Comparison of ENCODE assay signal across 8 cellular contexts in genomic region chr16:74605746-74606520, GRCh38. TPM values are rescaled to one million over a fixed set of nuclear protein-coding genes. Genes with fewer than 3 reads are reported as not detected.
DNase-seq lines count a peak whose midpoint lies in the region; ATAC-seq lines count a peak whose summit lies in the region.

No MANE protein-coding gene starts in this region.

- peaks cover 56 to 76% (median 73%) of the 10 kb centered on the region in 3 donors for H3K4me1 Mint-ChIP-seq in CD8-positive, alpha-beta memory T cell
- peaks cover 58 to 71% of the 10 kb centered on the region in 2 donors for H3K4me1 Mint-ChIP-seq in immature natural killer cell
- peaks cover 60% of the 10 kb centered on the region for H3K4me1 Mint-ChIP-seq in stimulated activated memory B cell treated with anti-CD40 and anti-IgM and Interleukin-4, amounts not matched to agents 10 μg/mL and 1 μg/mL and 100 μg/mL, for 72 hours

- peaks cover 0 to 12% (median 0%) of the 10 kb centered on the region in 3 donors for H3K36me3 Mint-ChIP-seq in CD8-positive, alpha-beta memory T cell
- H3K36me3 Mint-ChIP-seq in immature natural killer cell, result no peaks in the 10 kb centered on the region
- H3K36me3 Mint-ChIP-seq in stimulated activated memory B cell treated with anti-CD40 and anti-IgM and Interleukin-4, amounts not matched to agents 10 μg/mL and 1 μg/mL and 100 μg/mL, for 72 hours, result no peaks in the 10 kb centered on the region

- H3K9me3 ChIP-seq in CD8-positive, alpha-beta memory T cell (ENCODE audit: low read length), result no peaks in the 10 kb centered on the region
- no peaks in the 10 kb centered on the region for H3K9me3 ChIP-seq in adipocyte (ENCODE audit: control insufficient read depth, low read length)

- H3K36me3 ChIP-seq in CD8-positive, alpha-beta memory T cell (ENCODE audit: insufficient read depth, low read length), result no peaks in the 10 kb centered on the region
- no peaks in the 10 kb centered on the region for H3K36me3 ChIP-seq in adipocyte (ENCODE audit: control insufficient read depth, insufficient read depth, low read length, severe bottlenecking)

- H3K4me3 ChIP-seq in CD8-positive, alpha-beta memory T cell (ENCODE audit: low read length), result peak overlapping the region; percentile 75
- H3K4me3 ChIP-seq in adipocyte (ENCODE audit: low read length), result peak overlapping the region; percentile 86

- H3K9ac ChIP-seq in adipocyte (ENCODE audit: low read length), result peak overlapping the region; percentile 94

- H3K27ac Mint-ChIP-seq in CD8-positive, alpha-beta memory T cell, result peak overlapping the region; percentile 78 to 99 (median 94)
- H3K27ac Mint-ChIP-seq in immature natural killer cell, result peak overlapping the region; percentile 94 to 98 (median 97)
- peak overlapping the region; percentile 96 for H3K27ac Mint-ChIP-seq in stimulated activated memory B cell treated with anti-CD40 and anti-IgM and Interleukin-4, amounts not matched to agents 10 μg/mL and 1 μg/mL and 100 μg/mL, for 72 hours

- H3K4me3 Mint-ChIP-seq in CD8-positive, alpha-beta memory T cell, result peak overlapping the region; percentile 91 to 98 (median 94)
- H3K4me3 Mint-ChIP-seq in immature natural killer cell, result peak overlapping the region; percentile 92 to 99 (median 95)
- peak overlapping the region; percentile 98 for H3K4me3 Mint-ChIP-seq in stimulated activated memory B cell treated with anti-CD40 and anti-IgM and Interleukin-4, amounts not matched to agents 10 μg/mL and 1 μg/mL and 100 μg/mL, for 72 hours

- H3K27me3 ChIP-seq in CD8-positive, alpha-beta memory T cell (ENCODE audit: insufficient read depth, low read length, poor library complexity, severe bottlenecking), result no peaks in the 10 kb centered on the region
- H3K27me3 ChIP-seq in adipocyte (replicated peaks; ENCODE audit: control insufficient read depth, insufficient read depth, low read length), result no peaks in the 10 kb centered on the region

- ATAC-seq in HG02623 (IDR thresholded peaks at IDR 0.05; ENCODE audit: unreplicated experiment), result peak; percentile 5
- no peak for ATAC-seq in stimulated activated memory B cell treated with anti-CD40 and anti-IgM and Interleukin-4, amounts not matched to agents 10 μg/mL and 1 μg/mL and 100 μg/mL, for 72 hours

- POLR2A ChIA-PET in CD8-positive, alpha-beta memory T cell (lab: Charles Lee), result interaction anchor here (0.6 to 3.2 kb wide), 5 partner anchors 60 to 128 kb away, joined by 3 to 19 read pairs (median 4); partner anchors contain the start of gene RFWD3

- CTCF ChIA-PET in CD8-positive, alpha-beta memory T cell (lab: Charles Lee), result interaction anchor here (0.7 to 1.5 kb wide), 4 partner anchors 17 to 99 kb away, joined by 3 to 6 read pairs (median 3); no protein-coding TSS in a partner anchor

- DNase-seq in CD8-positive, alpha-beta memory T cell, result peak in 1 of 5 donors; percentile 20
- peak; percentile 59 for DNase-seq in adipocyte (ENCODE audit: low read depth)
- DNase-seq in immature natural killer cell, result peak in 1 of 3 donors; percentile 14
- DNase-seq in NCI-H345 treated with DMSO at 0.1 percent for 48 hours (lab: John Stamatoyannopoulos, UW; ENCODE audit: unreplicated experiment), result no peak
- DNase-seq in HuH-7.5 (ENCODE audit: low spot score), result no peak
- DNase-seq in activated CD4-positive, alpha-beta T cell treated with anti-CD3 and anti-CD28 coated beads, Interleukin-2, amount 50 U/mL, for 4 hours, result no peak

- H3K4me1 ChIP-seq in CD8-positive, alpha-beta memory T cell (ENCODE audit: insufficient read depth, low read length), result peaks cover 69% of the 10 kb centered on the region
- peaks cover 38% of the 10 kb centered on the region for H3K4me1 ChIP-seq in adipocyte (ENCODE audit: control insufficient read depth, insufficient read depth, low read length)

- no peaks in the 10 kb centered on the region for H3K9me3 Mint-ChIP-seq in CD8-positive, alpha-beta memory T cell
- no peaks in the 10 kb centered on the region for H3K9me3 Mint-ChIP-seq in immature natural killer cell
- H3K9me3 Mint-ChIP-seq in stimulated activated memory B cell treated with anti-CD40 and anti-IgM and Interleukin-4, amounts not matched to agents 10 μg/mL and 1 μg/mL and 100 μg/mL, for 72 hours, result no peaks in the 10 kb centered on the region

- peak overlapping the region; percentile 96 for H3K27ac ChIP-seq in CD8-positive, alpha-beta memory T cell (ENCODE audit: low read depth, low read length)

- no peaks in the 10 kb centered on the region for H3K27me3 Mint-ChIP-seq in CD8-positive, alpha-beta memory T cell
- H3K27me3 Mint-ChIP-seq in immature natural killer cell (ENCODE audit: low read depth in 3 of 3), result peaks cover 4 to 5% (median 5%) of the 10 kb centered on the region in 3 donors
- no peaks in the 10 kb centered on the region for H3K27me3 Mint-ChIP-seq in stimulated activated memory B cell treated with anti-CD40 and anti-IgM and Interleukin-4, amounts not matched to agents 10 μg/mL and 1 μg/mL and 100 μg/mL, for 72 hours

RNA-seq across cellular contexts. Expression of gene GLG1, which starts 1.0 kb away (rescaled TPM):
- 10 to 100 TPM; 52.3 to 56.7 TPM for total RNA-seq in CD8-positive, alpha-beta memory T cell
- 174 TPM for polyA plus RNA-seq in CD8-positive, alpha-beta memory T cell
- polyA plus RNA-seq in immature natural killer cell, result 100 to 1,000 TPM in 1 of 3 donors, 10 to 100 TPM in 2; 80.8 to 190 (median 86.3) TPM
